In genomic region chr2:102412199-102412598, GRCh38 we compare ENCODE assay signal across 39 cellular contexts. TPM values are rescaled to one million over a fixed set of nuclear protein-coding genes. Genes with fewer than 3 reads are reported as not detected.
"Had no signal": no experiment of that assay in that cellular context is flagged by ENCODE, and none has a peak within 500 bp of the region (broad histone marks: within the 10 kb centered on the region; RNA-seq: fewer than 3 reads in every experiment).

No MANE protein-coding gene starts in this region.

- H3K36me3 ChIP-seq: adrenal gland, ascending aorta, brain microvascular endothelial cell, breast epithelium, cardiac muscle cell had no signal

- H3K9me3 Mint-ChIP-seq: activated T-cell treated with anti-CD3 and anti-CD28 coated beads, Interleukin-2, amount 50 U/mL, for 4 hours; activated T-helper 17 cell treated with anti-CD3 and anti-CD28 coated beads, Interleukin-2, amount 50 U/mL, for 72 hours; central memory CD8-positive, alpha-beta T cell had no signal

- H3K36me3 Mint-ChIP-seq: brain had no signal

- DNase-seq: activated effector memory CD4-positive, alpha-beta T cell treated with anti-CD3 and anti-CD28 coated beads, Interleukin-2, amount 50 U/mL, for 16 hours; activated gamma-delta T cell; activated gamma-delta T cell treated with Interleukin-2 at 50 U/mL for 16 hours; activated naive CD4-positive, alpha-beta T cell; activated naive CD4-positive, alpha-beta T cell treated with anti-CD3 and anti-CD28 coated beads for 36 hours; activated naive CD4-positive, alpha-beta T cell treated with anti-CD3 and anti-CD28 coated beads, Interleukin-2, amount 10 ng/mL, durations not matched to agents 7 days and 5 days; activated naive CD4-positive, alpha-beta T cell treated with anti-CD3 and anti-CD28 coated beads, Interleukin-2, amount 50 U/mL, for 16 hours; activated naive CD8-positive, alpha-beta T cell treated with anti-CD3 and anti-CD28 coated beads for 36 hours; activated naive CD8-positive, alpha-beta T cell treated with anti-CD3 and anti-CD28 coated beads, Interleukin-2, amount 10 ng/mL, durations not matched to agents 7 days and 5 days; activated naive CD8-positive, alpha-beta T cell treated with anti-CD3 and anti-CD28 coated beads, Interleukin-2, amount 50 U/mL, for 24 hours; activated T-cell treated with anti-CD3 and anti-CD28 coated beads, Interleukin-2, amount 50 U/mL, for 1 hour; activated T-cell treated with anti-CD3 and anti-CD28 coated beads, Interleukin-2, amount 50 U/mL, for 24 hours; activated T-cell treated with anti-CD3 and anti-CD28 coated beads, Interleukin-2, amount 50 U/mL, for 4 hours; activated T-cell treated with anti-CD3 and anti-CD28 coated beads, Interleukin-2, amount 50 U/mL, for 48 hours; activated T-cell treated with anti-CD3 and anti-CD28 coated beads, Interleukin-2, amount 50 U/mL, for 72 hours; adrenal gland; amniotic stem cell; amygdala; anterior cingulate cortex; aorta; body of pancreas; brain microvascular endothelial cell; caudate nucleus; central memory CD4-positive, alpha-beta T cell; cerebellar nuclear complex had no signal

- H3K4me1 Mint-ChIP-seq: brain had no signal

- H3K4me1 ChIP-seq: adrenal gland, ascending aorta, body of pancreas, breast epithelium had no signal

- H3K9me3 ChIP-seq: adrenal gland, ascending aorta, body of pancreas had no signal

- H3K4me3 ChIP-seq: adrenal gland, ascending aorta, body of pancreas, breast epithelium, cardiac muscle cell had no signal

- H3K27ac Mint-ChIP-seq: activated naive CD4-positive, alpha-beta T cell treated with anti-CD3 and anti-CD28 coated beads for 36 hours; activated naive CD4-positive, alpha-beta T cell treated with anti-CD3 and anti-CD28 coated beads, Interleukin-2, amount 10 ng/mL, durations not matched to agents 7 days and 5 days; activated naive CD4-positive, alpha-beta T cell treated with anti-CD3 and anti-CD28 coated beads, Interleukin-2, amount 50 U/mL, for 72 hours; activated naive CD8-positive, alpha-beta T cell; activated naive CD8-positive, alpha-beta T cell treated with anti-CD3 and anti-CD28 coated beads for 36 hours; activated naive CD8-positive, alpha-beta T cell treated with anti-CD3 and anti-CD28 coated beads, Interleukin-2, amount 10 ng/mL, durations not matched to agents 7 days and 5 days; activated naive CD8-positive, alpha-beta T cell treated with anti-CD3 and anti-CD28 coated beads, Interleukin-2, amount 50 U/mL, for 24 hours; activated T-cell treated with anti-CD3 and anti-CD28 coated beads, Interleukin-2, amount 50 U/mL, for 24 hours; activated T-cell treated with anti-CD3 and anti-CD28 coated beads, Interleukin-2, amount 50 U/mL, for 72 hours; activated T-helper 1 cell treated with anti-CD3 and anti-CD28 coated beads, Interleukin-12 subunit alpha, Interleukin-12 subunit beta, Interleukin-2, Interleukin-4 antibody, amounts not matched to agents 30 ng/mL and 10 ng/mL and 1 ng/mL, durations not matched to agents 14 hours and 24 hours and 36 hours; activated T-helper 17 cell treated with anti-CD3 and anti-CD28 coated beads, Interleukin-2, amount 50 U/mL, for 72 hours; activated T-helper 2 cell treated with anti-CD3 and anti-CD28 coated beads, Interferon-gamma antibody, Interleukin-2, Interleukin-4, amounts not matched to agents 10 μg/mL and 5 μg/mL and 100 μg/mL, durations not matched to agents 14 hours and 24 hours and 36 hours; brain had no signal

- H3K27ac ChIP-seq: adrenal gland, ascending aorta, body of pancreas, brain microvascular endothelial cell, breast epithelium, cardiac muscle cell had no signal

- ATAC-seq: activated naive CD4-positive, alpha-beta T cell treated with anti-CD3 and anti-CD28 coated beads, Interleukin-2, amount 50 U/mL, for 72 hours; activated naive CD8-positive, alpha-beta T cell treated with anti-CD3 and anti-CD28 coated beads, Interleukin-2, amount 50 U/mL, for 24 hours; activated T-cell treated with anti-CD3 and anti-CD28 coated beads, Interleukin-2, amount 50 U/mL, for 4 hours; activated T-cell treated with anti-CD3 and anti-CD28 coated beads, Interleukin-2, amount 50 U/mL, for 72 hours; activated T-helper 17 cell treated with anti-CD3 and anti-CD28 coated beads, Interleukin-2, amount 50 U/mL, for 72 hours; body of pancreas had no signal

- H3K4me3 Mint-ChIP-seq: activated naive CD4-positive, alpha-beta T cell treated with anti-CD3 and anti-CD28 coated beads for 36 hours; activated naive CD4-positive, alpha-beta T cell treated with anti-CD3 and anti-CD28 coated beads, Interleukin-2, amount 10 ng/mL, durations not matched to agents 7 days and 5 days; activated naive CD8-positive, alpha-beta T cell; activated naive CD8-positive, alpha-beta T cell treated with anti-CD3 and anti-CD28 coated beads for 36 hours; activated naive CD8-positive, alpha-beta T cell treated with anti-CD3 and anti-CD28 coated beads, Interleukin-2, amount 10 ng/mL, durations not matched to agents 7 days and 5 days; activated naive CD8-positive, alpha-beta T cell treated with anti-CD3 and anti-CD28 coated beads, Interleukin-2, amount 50 U/mL, for 24 hours; activated T-cell treated with anti-CD3 and anti-CD28 coated beads, Interleukin-2, amount 50 U/mL, for 24 hours; activated T-cell treated with anti-CD3 and anti-CD28 coated beads, Interleukin-2, amount 50 U/mL, for 4 hours; activated T-cell treated with anti-CD3 and anti-CD28 coated beads, Interleukin-2, amount 50 U/mL, for 72 hours; activated T-helper 1 cell treated with anti-CD3 and anti-CD28 coated beads, Interleukin-12 subunit alpha, Interleukin-12 subunit beta, Interleukin-2, Interleukin-4 antibody, amounts not matched to agents 30 ng/mL and 10 ng/mL and 1 ng/mL, durations not matched to agents 14 hours and 24 hours and 36 hours; activated T-helper 17 cell treated with anti-CD3 and anti-CD28 coated beads, Interleukin-2, amount 50 U/mL, for 72 hours; brain; central memory CD8-positive, alpha-beta T cell had no signal

- H3K27me3 Mint-ChIP-seq: activated naive CD4-positive, alpha-beta T cell treated with anti-CD3 and anti-CD28 coated beads, Interleukin-2, amount 10 ng/mL, durations not matched to agents 7 days and 5 days; activated naive CD8-positive, alpha-beta T cell; activated naive CD8-positive, alpha-beta T cell treated with anti-CD3 and anti-CD28 coated beads for 36 hours; activated naive CD8-positive, alpha-beta T cell treated with anti-CD3 and anti-CD28 coated beads, Interleukin-2, amount 10 ng/mL, durations not matched to agents 7 days and 5 days; activated naive CD8-positive, alpha-beta T cell treated with anti-CD3 and anti-CD28 coated beads, Interleukin-2, amount 50 U/mL, for 24 hours; activated T-cell treated with anti-CD3 and anti-CD28 coated beads, Interleukin-2, amount 50 U/mL, for 24 hours; activated T-helper 17 cell treated with anti-CD3 and anti-CD28 coated beads, Interleukin-2, amount 50 U/mL, for 72 hours; central memory CD8-positive, alpha-beta T cell had no signal

RNA-seq across cellular contexts. Expression of gene IL18RAP, which starts 10.8 kb away (rescaled TPM):
- total RNA-seq: astrocyte, bronchial epithelial cell, cerebellum, chondrocyte had no signal
